In the genomic region with DNA sequence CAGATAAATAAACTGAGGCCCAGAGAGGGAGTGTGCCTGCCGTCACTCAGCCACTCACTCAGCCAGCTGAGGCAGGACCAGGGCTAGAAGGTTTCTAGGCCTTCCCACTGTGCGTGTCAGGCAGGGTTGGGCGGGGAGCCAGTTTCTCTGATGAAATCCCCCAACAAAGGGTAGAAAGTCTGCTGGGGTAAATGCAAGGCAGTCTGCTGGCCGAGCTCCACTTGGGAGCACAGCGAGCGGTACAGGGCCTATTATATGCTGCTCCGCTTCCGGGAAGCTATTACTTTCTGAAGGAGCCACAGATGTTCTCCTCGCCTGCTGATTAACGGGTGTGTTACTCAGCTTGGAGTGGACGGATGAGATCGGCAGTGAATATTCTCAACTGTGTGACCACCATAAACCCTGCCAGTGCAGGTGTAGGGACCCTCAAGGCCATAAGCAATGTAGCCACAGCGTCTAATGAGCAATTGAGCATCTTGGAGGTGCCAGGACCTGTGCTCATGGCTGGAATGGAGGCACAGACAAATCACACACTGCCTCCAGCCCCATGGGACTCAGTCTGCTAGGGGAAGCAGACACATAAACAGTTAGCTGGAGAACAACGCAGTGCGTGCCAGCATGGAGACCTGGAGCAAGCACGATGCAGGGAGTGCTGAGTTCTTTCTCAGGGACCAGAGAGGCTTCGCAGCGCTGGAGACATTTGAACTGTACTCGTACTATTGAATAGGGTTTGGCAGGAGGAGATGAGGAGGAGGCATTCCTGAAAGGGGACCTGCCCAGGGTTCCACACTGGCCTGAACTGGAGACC, we compare ENCODE assay signal across 1 cellular context.
TF ChIP-seq lines count a peak whose summit lies in the region.

No MANE protein-coding gene starts in this region.

TF ChIP-seq in HEK293, 187 proteins besides CTCF, POLR2A, EP300 and RAD21 (continued from another document and continues in another):
- TF ChIP-seq, protein P1, sequence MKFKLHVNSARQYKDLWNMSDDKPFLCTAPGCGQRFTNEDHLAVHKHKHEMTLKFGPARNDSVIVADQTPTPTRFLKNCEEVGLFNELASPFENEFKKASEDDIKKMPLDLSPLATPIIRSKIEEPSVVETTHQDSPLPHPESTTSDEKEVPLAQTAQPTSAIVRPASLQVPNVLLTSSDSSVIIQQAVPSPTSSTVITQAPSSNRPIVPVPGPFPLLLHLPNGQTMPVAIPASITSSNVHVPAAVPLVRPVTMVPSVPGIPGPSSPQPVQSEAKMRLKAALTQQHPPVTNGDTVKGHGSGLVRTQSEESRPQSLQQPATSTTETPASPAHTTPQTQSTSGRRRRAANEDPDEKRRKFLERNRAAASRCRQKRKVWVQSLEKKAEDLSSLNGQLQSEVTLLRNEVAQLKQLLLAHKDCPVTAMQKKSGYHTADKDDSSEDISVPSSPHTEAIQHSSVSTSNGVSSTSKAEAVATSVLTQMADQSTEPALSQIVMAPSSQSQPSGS (tag by site-specific recombination; IDR thresholded peaks at IDR 0.05; ENCODE audit: low read depth) = no peak
- TF ChIP-seq HOXD13 (CRISPR knock-in tag; IDR thresholded peaks at IDR 0.05; ENCODE audit: borderline replicate concordance) (no peak), ZNF529 (tag by site-specific recombination; IDR thresholded peaks at IDR 0.05; ENCODE audit: insufficient replicate concordance) (no peak), ZNF214 (tag by site-specific recombination; IDR thresholded peaks at IDR 0.05; ENCODE audit: borderline replicate concordance) (no peak), HOXA7 (CRISPR knock-in tag; IDR thresholded peaks at IDR 0.05; ENCODE audit: borderline replicate concordance) (no peak), ZBTB17 (tag by site-specific recombination; IDR thresholded peaks at IDR 0.05) (peak; percentile 96), ZNF555 (tag by site-specific recombination; conservative IDR thresholded peaks at IDR 0.05) (no peak), ZNF121 (tag by site-specific recombination; IDR thresholded peaks at IDR 0.05) (no peak), GLI2 (tag by site-specific recombination; IDR thresholded peaks at IDR 0.05; ENCODE audit: borderline replicate concordance, low read depth) (no peak), ZNF311 (tag by site-specific recombination; IDR thresholded peaks at IDR 0.05; ENCODE audit: borderline replicate concordance) (no peak), ZNF433 (tag by site-specific recombination; IDR thresholded peaks at IDR 0.05; ENCODE audit: low read depth) (no peak), KLF1 (tag by site-specific recombination; IDR thresholded peaks at IDR 0.05) (no peak), ZNF10 (tag by site-specific recombination; IDR thresholded peaks at IDR 0.05) (peak; percentile 88; the same call in 1 of the 2 replicates), ZNF37A (tag by site-specific recombination; IDR thresholded peaks at IDR 0.05) (no peak), SP7 (tag by site-specific recombination; IDR thresholded peaks at IDR 0.05) (peak; percentile 86), MYNN (tag by site-specific recombination; IDR thresholded peaks at IDR 0.05; ENCODE audit: borderline replicate concordance) (no peak), ZNF624 (tag by site-specific recombination; IDR thresholded peaks at IDR 0.05) (no peak), GLIS1 (tag by site-specific recombination; IDR thresholded peaks at IDR 0.05) (peak; percentile 56), MZF1 (tag by site-specific recombination; IDR thresholded peaks at IDR 0.05; ENCODE audit: borderline replicate concordance) (peak; percentile 96), TRIM28 (IDR thresholded peaks at IDR 0.05; ENCODE audit: borderline replicate concordance, low read length) (no peak), ZBTB20 (tag by site-specific recombination; IDR thresholded peaks at IDR 0.05) (peak; percentile 87), ZFHX2 (tag by site-specific recombination; conservative IDR thresholded peaks at IDR 0.05) (no peak), ZNF324 (tag by site-specific recombination; IDR thresholded peaks at IDR 0.05) (peak; percentile 43; the same call in 1 of the 2 replicates), ZNF366 (tag by site-specific recombination; conservative IDR thresholded peaks at IDR 0.05) (no peak), ZNF114 (tag by site-specific recombination; IDR thresholded peaks at IDR 0.05) (no peak), ZFP69B (tag by site-specific recombination; IDR thresholded peaks at IDR 0.05) (no peak), ZNF16 (tag by site-specific recombination; IDR thresholded peaks at IDR 0.05; ENCODE audit: low read depth) (no peak), ZNF19 (tag by site-specific recombination; IDR thresholded peaks at IDR 0.05; ENCODE audit: low read depth) (no peak), YY1 (tag by site-specific recombination; IDR thresholded peaks at IDR 0.05) (no peak), ZNF157 (tag by site-specific recombination; IDR thresholded peaks at IDR 0.05) (no peak), ZNF747 (tag by site-specific recombination; IDR thresholded peaks at IDR 0.05) (no peak), ZNF394 (tag by site-specific recombination; IDR thresholded peaks at IDR 0.05; ENCODE audit: borderline replicate concordance) (peak; percentile 60), ZNF404 (tag by site-specific recombination; IDR thresholded peaks at IDR 0.05) (no peak), ZNF658 (tag by site-specific recombination; IDR thresholded peaks at IDR 0.05) (no peak), ZNF571 (tag by site-specific recombination; IDR thresholded peaks at IDR 0.05) (no peak), ZNF211 (tag by site-specific recombination; IDR thresholded peaks at IDR 0.05; ENCODE audit: low read depth) (no peak)
- TF ChIP-seq, protein P2, sequence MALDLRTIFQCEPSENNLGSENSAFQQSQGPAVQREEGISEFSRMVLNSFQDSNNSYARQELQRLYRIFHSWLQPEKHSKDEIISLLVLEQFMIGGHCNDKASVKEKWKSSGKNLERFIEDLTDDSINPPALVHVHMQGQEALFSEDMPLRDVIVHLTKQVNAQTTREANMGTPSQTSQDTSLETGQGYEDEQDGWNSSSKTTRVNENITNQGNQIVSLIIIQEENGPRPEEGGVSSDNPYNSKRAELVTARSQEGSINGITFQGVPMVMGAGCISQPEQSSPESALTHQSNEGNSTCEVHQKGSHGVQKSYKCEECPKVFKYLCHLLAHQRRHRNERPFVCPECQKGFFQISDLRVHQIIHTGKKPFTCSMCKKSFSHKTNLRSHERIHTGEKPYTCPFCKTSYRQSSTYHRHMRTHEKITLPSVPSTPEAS (tag by site-specific recombination; IDR thresholded peaks at IDR 0.05) = no peak
- TF ChIP-seq, protein P3, sequence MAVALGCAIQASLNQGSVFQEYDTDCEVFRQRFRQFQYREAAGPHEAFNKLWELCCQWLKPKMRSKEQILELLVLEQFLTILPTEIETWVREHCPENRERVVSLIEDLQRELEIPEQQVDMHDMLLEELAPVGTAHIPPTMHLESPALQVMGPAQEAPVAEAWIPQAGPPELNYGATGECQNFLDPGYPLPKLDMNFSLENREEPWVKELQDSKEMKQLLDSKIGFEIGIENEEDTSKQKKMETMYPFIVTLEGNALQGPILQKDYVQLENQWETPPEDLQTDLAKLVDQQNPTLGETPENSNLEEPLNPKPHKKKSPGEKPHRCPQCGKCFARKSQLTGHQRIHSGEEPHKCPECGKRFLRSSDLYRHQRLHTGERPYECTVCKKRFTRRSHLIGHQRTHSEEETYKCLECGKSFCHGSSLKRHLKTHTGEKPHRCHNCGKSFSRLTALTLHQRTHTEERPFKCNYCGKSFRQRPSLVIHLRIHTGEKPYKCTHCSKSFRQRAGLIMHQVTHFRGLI (tag by site-specific recombination; IDR thresholded peaks at IDR 0.05) = peak; percentile 67
- TF ChIP-seq, protein P4, sequence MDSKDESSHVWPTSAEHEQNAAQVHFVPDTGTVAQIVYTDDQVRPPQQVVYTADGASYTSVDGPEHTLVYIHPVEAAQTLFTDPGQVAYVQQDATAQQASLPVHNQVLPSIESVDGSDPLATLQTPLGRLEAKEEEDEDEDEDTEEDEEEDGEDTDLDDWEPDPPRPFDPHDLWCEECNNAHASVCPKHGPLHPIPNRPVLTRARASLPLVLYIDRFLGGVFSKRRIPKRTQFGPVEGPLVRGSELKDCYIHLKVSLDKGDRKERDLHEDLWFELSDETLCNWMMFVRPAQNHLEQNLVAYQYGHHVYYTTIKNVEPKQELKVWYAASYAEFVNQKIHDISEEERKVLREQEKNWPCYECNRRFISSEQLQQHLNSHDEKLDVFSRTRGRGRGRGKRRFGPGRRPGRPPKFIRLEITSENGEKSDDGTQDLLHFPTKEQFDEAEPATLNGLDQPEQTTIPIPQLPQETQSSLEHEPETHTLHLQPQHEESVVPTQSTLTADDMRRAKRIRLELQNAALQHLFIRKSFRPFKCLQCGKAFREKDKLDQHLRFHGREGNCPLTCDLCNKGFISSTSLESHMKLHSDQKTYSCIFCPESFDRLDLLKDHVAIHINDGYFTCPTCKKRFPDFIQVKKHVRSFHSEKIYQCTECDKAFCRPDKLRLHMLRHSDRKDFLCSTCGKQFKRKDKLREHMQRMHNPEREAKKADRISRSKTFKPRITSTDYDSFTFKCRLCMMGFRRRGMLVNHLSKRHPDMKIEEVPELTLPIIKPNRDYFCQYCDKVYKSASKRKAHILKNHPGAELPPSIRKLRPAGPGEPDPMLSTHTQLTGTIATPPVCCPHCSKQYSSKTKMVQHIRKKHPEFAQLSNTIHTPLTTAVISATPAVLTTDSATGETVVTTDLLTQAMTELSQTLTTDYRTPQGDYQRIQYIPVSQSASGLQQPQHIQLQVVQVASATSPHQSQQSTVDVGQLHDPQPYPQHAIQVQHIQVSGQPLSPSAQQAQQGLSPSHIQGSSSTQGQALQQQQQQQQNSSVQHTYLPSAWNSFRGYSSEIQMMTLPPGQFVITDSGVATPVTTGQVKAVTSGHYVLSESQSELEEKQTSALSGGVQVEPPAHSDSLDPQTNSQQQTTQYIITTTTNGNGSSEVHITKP (tag by site-specific recombination; IDR thresholded peaks at IDR 0.05) = peak; percentile 92
- TF ChIP-seq, protein P5, sequence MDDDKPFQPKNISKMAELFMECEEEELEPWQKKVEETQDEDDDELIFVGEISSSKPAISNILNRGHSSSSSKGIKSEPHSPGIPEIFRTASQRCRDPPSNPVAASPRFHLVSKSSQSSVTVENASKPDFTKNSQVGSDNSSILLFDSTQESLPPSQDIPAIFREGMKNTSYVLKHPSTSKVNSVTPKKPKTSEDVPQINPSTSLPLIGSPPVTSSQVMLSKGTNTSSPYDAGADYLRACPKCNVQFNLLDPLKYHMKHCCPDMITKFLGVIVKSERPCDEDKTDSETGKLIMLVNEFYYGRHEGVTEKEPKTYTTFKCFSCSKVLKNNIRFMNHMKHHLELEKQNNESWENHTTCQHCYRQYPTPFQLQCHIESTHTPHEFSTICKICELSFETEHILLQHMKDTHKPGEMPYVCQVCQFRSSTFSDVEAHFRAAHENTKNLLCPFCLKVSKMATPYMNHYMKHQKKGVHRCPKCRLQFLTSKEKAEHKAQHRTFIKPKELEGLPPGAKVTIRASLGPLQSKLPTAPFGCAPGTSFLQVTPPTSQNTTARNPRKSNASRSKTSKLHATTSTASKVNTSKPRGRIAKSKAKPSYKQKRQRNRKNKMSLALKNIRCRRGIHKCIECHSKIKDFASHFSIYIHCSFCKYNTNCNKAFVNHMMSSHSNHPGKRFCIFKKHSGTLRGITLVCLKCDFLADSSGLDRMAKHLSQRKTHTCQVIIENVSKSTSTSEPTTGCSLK (tag by site-specific recombination; IDR thresholded peaks at IDR 0.05) = no peak
- TF ChIP-seq, protein P6, sequence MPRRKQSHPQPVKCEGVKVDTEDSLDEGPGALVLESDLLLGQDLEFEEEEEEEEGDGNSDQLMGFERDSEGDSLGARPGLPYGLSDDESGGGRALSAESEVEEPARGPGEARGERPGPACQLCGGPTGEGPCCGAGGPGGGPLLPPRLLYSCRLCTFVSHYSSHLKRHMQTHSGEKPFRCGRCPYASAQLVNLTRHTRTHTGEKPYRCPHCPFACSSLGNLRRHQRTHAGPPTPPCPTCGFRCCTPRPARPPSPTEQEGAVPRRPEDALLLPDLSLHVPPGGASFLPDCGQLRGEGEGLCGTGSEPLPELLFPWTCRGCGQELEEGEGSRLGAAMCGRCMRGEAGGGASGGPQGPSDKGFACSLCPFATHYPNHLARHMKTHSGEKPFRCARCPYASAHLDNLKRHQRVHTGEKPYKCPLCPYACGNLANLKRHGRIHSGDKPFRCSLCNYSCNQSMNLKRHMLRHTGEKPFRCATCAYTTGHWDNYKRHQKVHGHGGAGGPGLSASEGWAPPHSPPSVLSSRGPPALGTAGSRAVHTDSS (tag by site-specific recombination; IDR thresholded peaks at IDR 0.05) = no peak
- TF ChIP-seq, protein P7, sequence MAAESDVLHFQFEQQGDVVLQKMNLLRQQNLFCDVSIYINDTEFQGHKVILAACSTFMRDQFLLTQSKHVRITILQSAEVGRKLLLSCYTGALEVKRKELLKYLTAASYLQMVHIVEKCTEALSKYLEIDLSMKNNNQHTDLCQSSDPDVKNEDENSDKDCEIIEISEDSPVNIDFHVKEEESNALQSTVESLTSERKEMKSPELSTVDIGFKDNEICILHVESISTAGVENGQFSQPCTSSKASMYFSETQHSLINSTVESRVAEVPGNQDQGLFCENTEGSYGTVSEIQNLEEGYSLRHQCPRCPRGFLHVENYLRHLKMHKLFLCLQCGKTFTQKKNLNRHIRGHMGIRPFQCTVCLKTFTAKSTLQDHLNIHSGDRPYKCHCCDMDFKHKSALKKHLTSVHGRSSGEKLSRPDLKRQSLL (tag by site-specific recombination; IDR thresholded peaks at IDR 0.05) = no peak
- TF ChIP-seq, protein P8, sequence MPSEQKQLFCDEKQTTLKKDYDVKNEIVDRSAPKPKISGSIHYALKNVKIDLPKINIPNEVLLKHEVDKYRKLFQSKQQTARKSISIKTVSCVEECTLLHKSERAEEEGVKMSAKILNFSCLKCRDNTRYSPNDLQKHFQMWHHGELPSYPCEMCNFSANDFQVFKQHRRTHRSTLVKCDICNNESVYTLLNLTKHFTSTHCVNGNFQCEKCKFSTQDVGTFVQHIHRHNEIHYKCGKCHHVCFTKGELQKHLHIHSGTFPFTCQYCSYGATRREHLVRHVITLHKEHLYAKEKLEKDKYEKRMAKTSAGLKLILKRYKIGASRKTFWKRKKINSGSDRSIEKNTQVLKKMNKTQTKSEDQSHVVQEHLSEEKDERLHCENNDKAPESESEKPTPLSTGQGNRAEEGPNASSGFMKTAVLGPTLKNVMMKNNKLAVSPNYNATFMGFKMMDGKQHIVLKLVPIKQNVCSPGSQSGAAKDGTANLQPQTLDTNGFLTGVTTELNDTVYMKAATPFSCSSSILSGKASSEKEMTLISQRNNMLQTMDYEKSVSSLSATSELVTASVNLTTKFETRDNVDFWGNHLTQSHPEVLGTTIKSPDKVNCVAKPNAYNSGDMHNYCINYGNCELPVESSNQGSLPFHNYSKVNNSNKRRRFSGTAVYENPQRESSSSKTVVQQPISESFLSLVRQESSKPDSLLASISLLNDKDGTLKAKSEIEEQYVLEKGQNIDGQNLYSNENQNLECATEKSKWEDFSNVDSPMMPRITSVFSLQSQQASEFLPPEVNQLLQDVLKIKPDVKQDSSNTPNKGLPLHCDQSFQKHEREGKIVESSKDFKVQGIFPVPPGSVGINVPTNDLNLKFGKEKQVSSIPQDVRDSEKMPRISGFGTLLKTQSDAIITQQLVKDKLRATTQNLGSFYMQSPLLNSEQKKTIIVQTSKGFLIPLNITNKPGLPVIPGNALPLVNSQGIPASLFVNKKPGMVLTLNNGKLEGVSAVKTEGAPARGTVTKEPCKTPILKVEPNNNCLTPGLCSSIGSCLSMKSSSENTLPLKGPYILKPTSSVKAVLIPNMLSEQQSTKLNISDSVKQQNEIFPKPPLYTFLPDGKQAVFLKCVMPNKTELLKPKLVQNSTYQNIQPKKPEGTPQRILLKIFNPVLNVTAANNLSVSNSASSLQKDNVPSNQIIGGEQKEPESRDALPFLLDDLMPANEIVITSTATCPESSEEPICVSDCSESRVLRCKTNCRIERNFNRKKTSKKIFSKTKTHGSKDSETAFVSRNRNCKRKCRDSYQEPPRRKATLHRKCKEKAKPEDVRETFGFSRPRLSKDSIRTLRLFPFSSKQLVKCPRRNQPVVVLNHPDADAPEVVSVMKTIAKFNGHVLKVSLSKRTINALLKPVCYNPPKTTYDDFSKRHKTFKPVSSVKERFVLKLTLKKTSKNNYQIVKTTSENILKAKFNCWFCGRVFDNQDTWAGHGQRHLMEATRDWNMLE (tag by site-specific recombination; conservative IDR thresholded peaks at IDR 0.05; ENCODE audit: low read depth) = 0 out of 2 replicates have a peak, but pooled peaks have one; percentile 35
